Comparison of ENCODE assay signal across 8 cellular contexts in genomic region chrX:103687696-103688191, GRCh38. TPM values are rescaled to one million over a fixed set of nuclear protein-coding genes. Genes with fewer than 3 reads are reported as not detected.
DNase-seq lines count a peak whose midpoint lies in the region; ATAC-seq and TF ChIP-seq lines count a peak whose summit lies in the region.

No MANE protein-coding gene starts in this region.

- H3K4me1 ChIP-seq in neutrophil (ENCODE audit: control insufficient read depth in 1 of 2, insufficient read depth in 1 of 2, low read depth in 1 of 2, low read length in 1 of 2) (peaks cover 10 to 14% of the 10 kb centered on the region in 2 experiments), tibial artery (peaks cover 0 to 19% (median 1%) of the 10 kb centered on the region in 4 donors)

- ATAC-seq in GM19467 (IDR thresholded peaks at IDR 0.05; ENCODE audit: unreplicated experiment) = no peak

- H3K27ac ChIP-seq in neutrophil (peak overlapping the region; percentile 96), tibial artery (peak overlapping the region; percentile 93 to 97)

- H3K36me3 ChIP-seq in neutrophil (no peaks in the 10 kb centered on the region), tibial artery (peaks cover 0 to 6% (median 5%) of the 10 kb centered on the region in 3 donors)

- TF ChIP-seq CTCF in neutrophil (IDR thresholded peaks at IDR 0.05) (peak; percentile 21), tibial artery (IDR thresholded peaks at IDR 0.05) (peak; percentile 54 to 64)

- H3K4me3 ChIP-seq in neutrophil (ENCODE audit: low read depth in 1 of 2, low read length in 1 of 2) (peak overlapping the region; percentile 73 to 84), tibial artery (peak overlapping the region; percentile 64 to 69)

- intact Hi-C loops in tibial artery (cut with DNase I; ENCODE audit: low total_unique reads) = loop anchor here (5.0 kb wide), 2 partner anchors 145 to 1090 kb away; partner anchors contain the start of gene ARMCX5

- H3K9me3 ChIP-seq in neutrophil (no peaks in the 10 kb centered on the region), tibial artery (no peaks in the 10 kb centered on the region)

- DNase-seq in DMS 273 treated with DMSO at 0.1 percent for 48 hours (lab: John Stamatoyannopoulos, UW) = peak; percentile 58
- peak; percentile 76 for DNase-seq in LHCN-M2 (ENCODE audit: low read depth)
- peak; percentile 70 for DNase-seq in RPMI7951 (ENCODE audit: low read depth)
- peak; percentile 76 for DNase-seq in activated effector memory CD4-positive, alpha-beta T cell treated with anti-CD3 and anti-CD28 coated beads, Interleukin-2, amount 50 U/mL, for 16 hours
- peak; percentile 24 for DNase-seq in germinal center (ENCODE audit: low spot score)
- peak; percentile 60 to 81 for DNase-seq in tibial artery

- H3K27me3 ChIP-seq in neutrophil (no peaks in the 10 kb centered on the region), tibial artery (no peaks in the 10 kb centered on the region)

RNA-seq across cellular contexts. Expression of gene MORF4L2, which starts 1.2 kb away (rescaled TPM):
- total RNA-seq in LHCN-M2 (2014; rRNA removed) = 702 and 722 TPM in 2 replicates
- polyA plus RNA-seq in LHCN-M2 (2012) = 413 TPM
- 402 and 542 TPM in 2 replicates for total RNA-seq in RPMI7951 (2014; rRNA removed; shearing (Covaris generic))

RNA-seq across cellular contexts. Expression of gene TMEM31, which starts 23.0 kb away (rescaled TPM):
- total RNA-seq in LHCN-M2 (2014; rRNA removed) = not detected in 2 replicates
- 0.09 TPM for polyA plus RNA-seq in LHCN-M2 (2012)
- total RNA-seq in RPMI7951 (2014; rRNA removed; shearing (Covaris generic)) = not detected in 2 replicates

RNA-seq across cellular contexts. Expression of gene TCEAL1, which starts 59.0 kb away (rescaled TPM):
- total RNA-seq in LHCN-M2 (2014; rRNA removed) = 54.0 and 68.4 TPM in 2 replicates
- polyA plus RNA-seq in LHCN-M2 (2012) = 27.2 TPM
- 25.8 and 28.5 TPM in 2 replicates for total RNA-seq in RPMI7951 (2014; rRNA removed; shearing (Covaris generic))

Comparison
In these comparisons a context has a peak if more than half of its experiments do, and no peak if none do; other contexts are left out.
1. DNase-seq: peak in every context shown above with its lines; median percentile 76 in LHCN-M2; 76 in activated effector memory CD4-positive, alpha-beta T cell treated with anti-CD3 and anti-CD28 coated beads, Interleukin-2, amount 50 U/mL, for 16 hours; 70 in tibial artery; 70 in RPMI7951; 58 in DMS 273 treated with DMSO at 0.1 percent for 48 hours; 24 in germinal center.